1 cellular context compared by ENCODE assay signal in the genomic region with DNA sequence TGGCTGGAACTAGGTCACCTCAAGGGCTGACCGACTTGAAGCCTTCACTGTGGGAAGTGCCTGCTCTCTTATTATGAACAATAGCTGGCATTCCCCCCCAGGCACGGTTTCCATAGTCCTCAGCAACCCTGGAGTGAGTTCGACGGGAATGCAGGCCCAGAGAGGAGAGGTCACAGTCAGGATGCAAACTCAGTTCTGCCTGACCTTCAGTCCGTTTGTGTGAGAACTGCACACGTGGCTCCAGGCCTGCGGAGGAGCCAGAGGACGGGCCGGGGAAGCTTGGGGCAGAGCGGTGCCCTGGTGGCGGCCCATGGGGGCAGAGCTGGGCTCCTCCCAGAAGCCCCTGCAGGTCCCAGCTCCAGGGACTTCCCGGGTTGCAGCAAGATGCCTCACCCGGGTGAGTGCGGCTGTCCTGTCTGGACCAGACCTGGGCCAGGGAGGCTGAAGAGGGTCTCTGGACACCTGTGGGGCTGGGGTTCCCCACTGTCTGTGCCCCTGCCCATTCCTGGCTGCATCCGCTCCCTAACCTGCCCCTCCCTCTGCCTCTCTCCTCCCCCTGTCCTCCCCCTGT.
TF ChIP-seq lines count a peak whose summit lies in the region.

No MANE protein-coding gene starts in this region.

TF ChIP-seq in GM23338, 12 proteins besides CTCF, POLR2A, EP300 and RAD21 (continued from another document):
- TF ChIP-seq ZNF462 (CRISPR knock-in tag; IDR thresholded peaks at IDR 0.05), result 0 out of 2 replicates have a peak, but pooled peaks have one; percentile 25
